In the genomic region with DNA sequence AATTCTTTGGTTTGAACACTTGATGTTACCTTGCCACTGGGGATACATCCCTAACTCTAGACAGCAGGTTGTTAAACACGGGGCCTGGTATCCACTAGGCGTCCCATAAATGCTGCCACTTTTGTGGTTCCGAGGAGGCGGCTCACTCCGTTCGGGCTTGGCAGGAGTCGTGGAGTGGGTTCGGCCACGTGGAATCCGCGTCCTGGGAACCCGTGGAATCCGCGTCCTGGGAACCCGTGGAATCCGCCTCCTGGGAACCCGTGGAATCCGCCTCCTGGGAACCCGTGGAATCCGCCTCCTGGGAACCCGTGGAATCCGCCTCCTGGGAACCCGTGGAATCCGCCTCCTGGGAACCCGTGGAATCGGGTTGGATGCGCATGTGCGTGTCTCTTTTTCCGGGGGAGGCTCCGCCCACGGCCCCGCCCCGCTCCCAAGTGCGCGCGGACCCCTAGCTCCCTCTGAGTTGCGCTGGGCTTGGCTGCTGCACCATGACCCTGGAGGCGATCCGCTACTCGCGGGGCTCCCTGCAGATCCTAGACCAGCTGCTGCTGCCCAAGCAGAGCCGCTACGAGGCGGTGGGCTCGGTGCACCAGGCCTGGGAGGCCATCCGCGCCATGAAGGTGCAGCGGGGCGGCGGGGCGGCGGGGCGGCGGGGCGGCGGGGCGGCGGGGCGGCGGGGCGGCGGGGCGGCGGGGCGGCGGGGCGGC, we compare ENCODE assay signal across 8 cellular contexts. TPM values are rescaled to one million over a fixed set of nuclear protein-coding genes. Genes with fewer than 3 reads are reported as not detected.
DNase-seq lines count a peak whose midpoint lies in the region; ATAC-seq and TF ChIP-seq lines count a peak whose summit lies in the region.

A gene (plus strand): TSS at position 422 of the 707 bp plus-strand sequence. CDS start 67 bp downstream, at position 489.

- H3K27me3 ChIP-seq in HL-60 (ENCODE audit: insufficient read depth, poor library complexity, severe bottlenecking) (no peaks in the 10 kb centered on the region), OCI-LY1 (ENCODE audit: insufficient read depth, low read length) (no peaks in the 10 kb centered on the region), esophagus (ENCODE audit: control insufficient read depth in 1 of 2, insufficient read depth in 2 of 2, low read length in 2 of 2) (no peaks in the 10 kb centered on the region), mucosa of rectum (ENCODE audit: control insufficient read depth in 2 of 2, insufficient read depth in 2 of 2, low read length in 2 of 2) (no peaks in the 10 kb centered on the region)

- no peaks in the 10 kb centered on the region for H3K27me3 Mint-ChIP-seq in activated T-cell treated with anti-CD3 and anti-CD28 coated beads, Interleukin-2, amount 50 U/mL, for 4 hours (ENCODE audit: low read depth)
- no peaks in the 10 kb centered on the region for H3K27me3 Mint-ChIP-seq in stimulated activated memory B cell treated with anti-CD40 and anti-IgM and Interleukin-4, amounts not matched to agents 10 μg/mL and 1 μg/mL and 100 μg/mL, for 72 hours

- peak within 1 kb of the TSS; percentile 67 for H3K4me2 ChIP-seq in OCI-LY1 (ENCODE audit: low read length)

- H3K79me2 ChIP-seq in OCI-LY1 (ENCODE audit: insufficient read depth, low read length), result no peaks in the 10 kb centered on the region

- H3K4me3 ChIP-seq in HL-60 (replicated peaks; ENCODE audit: insufficient read depth, low read length) (peak within 1 kb of the TSS; percentile 80), OCI-LY1 (ENCODE audit: low read depth, low read length, poor library complexity, severe bottlenecking) (peak within 1 kb of the TSS; percentile 78), esophagus (ENCODE audit: low read depth in 1 of 2, low read length in 2 of 2) (peak within 1 kb of the TSS; percentile 79 to 94), mucosa of rectum (ENCODE audit: low read length in 2 of 2) (peak within 1 kb of the TSS; percentile 76 to 81)

- TF ChIP-seq CTCF in HL-60 (IDR thresholded peaks at IDR 0.05; ENCODE audit: insufficient read depth, low read length) (no peak), OCI-LY1 (IDR thresholded peaks at IDR 0.05; ENCODE audit: low read length) (no peak)

- peak within 1 kb of the TSS; percentile 55 for H3K27ac Mint-ChIP-seq in stimulated activated memory B cell treated with anti-CD40 and anti-IgM and Interleukin-4, amounts not matched to agents 10 μg/mL and 1 μg/mL and 100 μg/mL, for 72 hours

- H3K9ac ChIP-seq in OCI-LY1 (ENCODE audit: low read length), result peak within 1 kb of the TSS; percentile 63
- peak within 1 kb of the TSS; percentile 63 to 73 for H3K9ac ChIP-seq in mucosa of rectum (ENCODE audit: low read depth in 1 of 2, low read length in 2 of 2)

- H3K4me3 Mint-ChIP-seq in activated T-cell treated with anti-CD3 and anti-CD28 coated beads, Interleukin-2, amount 50 U/mL, for 4 hours, result peak within 1 kb of the TSS; percentile 90
- H3K4me3 Mint-ChIP-seq in stimulated activated memory B cell treated with anti-CD40 and anti-IgM and Interleukin-4, amounts not matched to agents 10 μg/mL and 1 μg/mL and 100 μg/mL, for 72 hours, result peak within 1 kb of the TSS; percentile 81

- peaks cover 16% of the 10 kb centered on the region for H3K36me3 ChIP-seq in OCI-LY1 (ENCODE audit: insufficient read depth, low read length)
- H3K36me3 ChIP-seq in esophagus (ENCODE audit: control insufficient read depth in 2 of 2, insufficient read depth in 2 of 2, low read length in 1 of 2), result peaks cover 0 to 23% of the 10 kb centered on the region in 2 donors
- H3K36me3 ChIP-seq in mucosa of rectum (ENCODE audit: control insufficient read depth in 2 of 2, insufficient read depth in 2 of 2, low read length in 2 of 2), result peaks cover 19 to 28% of the 10 kb centered on the region in 2 donors

- H2AFZ ChIP-seq in OCI-LY1 (ENCODE audit: low read length), result no peak within 1 kb of the TSS

- H3K4me1 ChIP-seq in OCI-LY1 (ENCODE audit: insufficient read depth, low read length, severe bottlenecking) (peaks cover 13% of the 10 kb centered on the region), esophagus (ENCODE audit: control insufficient read depth in 2 of 2, insufficient read depth in 2 of 2, low read length in 1 of 2) (peaks cover 3 to 9% of the 10 kb centered on the region in 2 donors), mucosa of rectum (ENCODE audit: control insufficient read depth in 2 of 2, insufficient read depth in 2 of 2, low read length in 2 of 2) (peaks cover 5 to 9% of the 10 kb centered on the region in 2 donors)

- peak; percentile 81 to 90 for ATAC-seq in activated T-cell treated with anti-CD3 and anti-CD28 coated beads, Interleukin-2, amount 50 U/mL, for 4 hours
- peak; percentile 83 for ATAC-seq in stimulated activated memory B cell treated with anti-CD40 and anti-IgM and Interleukin-4, amounts not matched to agents 10 μg/mL and 1 μg/mL and 100 μg/mL, for 72 hours
- ATAC-seq in GM21717 (IDR thresholded peaks at IDR 0.05; ENCODE audit: unreplicated experiment), result no peak

- H3K27ac ChIP-seq in HL-60 (replicated peaks) (peak within 1 kb of the TSS; percentile 73), OCI-LY1 (ENCODE audit: low read depth, low read length, poor library complexity, severe bottlenecking) (no peak within 1 kb of the TSS), esophagus (ENCODE audit: low read depth in 2 of 2, low read length in 1 of 2) (peak within 1 kb of the TSS; percentile 69 to 74), mucosa of rectum (ENCODE audit: low read depth in 2 of 2, low read length in 2 of 2) (peak within 1 kb of the TSS; percentile 57 to 71)

- no peaks in the 10 kb centered on the region for H4K20me1 ChIP-seq in OCI-LY1 (ENCODE audit: insufficient read depth, low read length)

- no peaks in the 10 kb centered on the region for H3F3A ChIP-seq in OCI-LY1 (ENCODE audit: insufficient read depth, low read length)

- H3K4me1 Mint-ChIP-seq in activated T-cell treated with anti-CD3 and anti-CD28 coated beads, Interleukin-2, amount 50 U/mL, for 4 hours (ENCODE audit: low read depth), result peaks cover 10% of the 10 kb centered on the region
- H3K4me1 Mint-ChIP-seq in stimulated activated memory B cell treated with anti-CD40 and anti-IgM and Interleukin-4, amounts not matched to agents 10 μg/mL and 1 μg/mL and 100 μg/mL, for 72 hours, result peaks cover 26% of the 10 kb centered on the region

- no peaks in the 10 kb centered on the region for H3K9me2 ChIP-seq in OCI-LY1 (ENCODE audit: low read depth, low read length)

- H3K9me3 ChIP-seq in OCI-LY1 (ENCODE audit: low read length), result no peaks in the 10 kb centered on the region
- H3K9me3 ChIP-seq in esophagus (ENCODE audit: control insufficient read depth in 2 of 2, insufficient read depth in 1 of 2, low read depth in 1 of 2, low read length in 1 of 2), result no peaks in the 10 kb centered on the region
- H3K9me3 ChIP-seq in mucosa of rectum (ENCODE audit: control insufficient read depth in 2 of 2, low read length in 2 of 2), result no peaks in the 10 kb centered on the region

- 1 to 13% methylated on average over 49 to 66 of the region's 67 CpGs for WGBS in esophagus, 2 donors

- DNase-seq in GDM1 (lab: John Stamatoyannopoulos, UW) (peak; percentile 70), HL-60 (ENCODE audit: low read depth in 1 of 2, low spot score in 1 of 2) (peak; percentile 73 to 79)
- DNase-seq in activated T-cell treated with anti-CD3 and anti-CD28 coated beads, Interleukin-2, amount 50 U/mL, for 4 hours, result peak; percentile 75

- H3K36me3 Mint-ChIP-seq in activated T-cell treated with anti-CD3 and anti-CD28 coated beads, Interleukin-2, amount 50 U/mL, for 4 hours (ENCODE audit: insufficient read depth), result peaks cover 9% of the 10 kb centered on the region
- peaks cover 7% of the 10 kb centered on the region for H3K36me3 Mint-ChIP-seq in stimulated activated memory B cell treated with anti-CD40 and anti-IgM and Interleukin-4, amounts not matched to agents 10 μg/mL and 1 μg/mL and 100 μg/mL, for 72 hours

- no peaks in the 10 kb centered on the region for H3K9me3 Mint-ChIP-seq in activated T-cell treated with anti-CD3 and anti-CD28 coated beads, Interleukin-2, amount 50 U/mL, for 4 hours
- no peaks in the 10 kb centered on the region for H3K9me3 Mint-ChIP-seq in stimulated activated memory B cell treated with anti-CD40 and anti-IgM and Interleukin-4, amounts not matched to agents 10 μg/mL and 1 μg/mL and 100 μg/mL, for 72 hours

RNA-seq across cellular contexts. Expression of the gene that starts here (rescaled TPM):
- 10 to 100 TPM; 27.1 to 48.8 (median 33.7) TPM for total RNA-seq in activated T-cell treated with anti-CD3 and anti-CD28 coated beads, Interleukin-2, amount 50 U/mL, for 4 hours
- 10 to 100 TPM; 17.7 to 28.9 TPM for polyA plus RNA-seq in esophagus
